Comparison of ENCODE assay signal across 11 cellular contexts in genomic region chr2:168432565-168433186, GRCh38. TPM values are rescaled to one million over a fixed set of nuclear protein-coding genes. Genes with fewer than 3 reads are reported as not detected.
DNase-seq lines count a peak whose midpoint lies in the region; ATAC-seq and TF ChIP-seq lines count a peak whose summit lies in the region.
"Had no signal": no experiment of that assay in that cellular context is flagged by ENCODE, and none has a peak within 500 bp of the region (broad histone marks: within the 10 kb centered on the region; RNA-seq: fewer than 3 reads in every experiment).

No MANE protein-coding gene starts in this region.

- H3K4me1 ChIP-seq in OCI-LY3 (ENCODE audit: low read length) (peaks cover 24% of the 10 kb centered on the region), neural progenitor cell (peaks cover 6% of the 10 kb centered on the region)
- H3K4me1 ChIP-seq: thyroid gland had no signal

- H3K36me3 ChIP-seq in OCI-LY3 (replicated peaks; ENCODE audit: low read depth, low read length) = no peaks in the 10 kb centered on the region
- H3K36me3 ChIP-seq in neural progenitor cell = no peaks in the 10 kb centered on the region
- H3K36me3 ChIP-seq: thyroid gland had no signal

- H3K27me3 ChIP-seq in OCI-LY3 (ENCODE audit: low read depth, low read length) (no peaks in the 10 kb centered on the region; the same call in 1 of the 2 replicates), neural progenitor cell (no peaks in the 10 kb centered on the region)
- H3K27me3 ChIP-seq: thyroid gland had no signal

- no peak overlapping the region for H3K4me3 ChIP-seq in OCI-LY3 (ENCODE audit: low read length)
- no peak overlapping the region for H3K4me3 ChIP-seq in neural progenitor cell
- H3K4me3 ChIP-seq: thyroid gland had no signal

- no peaks in the 10 kb centered on the region for H4K20me1 ChIP-seq in OCI-LY3 (ENCODE audit: insufficient read depth, low read length)
- H4K20me1 ChIP-seq in neural progenitor cell (ENCODE audit: low read depth) = no peaks in the 10 kb centered on the region

- TF ChIP-seq CTCF in OCI-LY3 (IDR thresholded peaks at IDR 0.05; ENCODE audit: low read depth, low read length) = no peak
- no peak for TF ChIP-seq CTCF in neural progenitor cell (IDR thresholded peaks at IDR 0.05)

- DNase-seq in NCI-H748 (lab: John Stamatoyannopoulos, UW; ENCODE audit: unreplicated experiment) (peak; percentile 18), NCI-H748 treated with DMSO at 0.1 percent for 48 hours (lab: John Stamatoyannopoulos, UW) (no peak), neural progenitor cell (ENCODE audit: low spot score) (no peak), SIG-M5 treated with dmso at 0.1 percent for 504 hours (lab: John Stamatoyannopoulos, UW; ENCODE audit: unreplicated experiment) (no peak)
- DNase-seq: activated gamma-delta T cell treated with Interleukin-2 at 50 U/mL for 16 hours, naive B cell, thyroid gland had no signal

- no peak overlapping the region for H2AFZ ChIP-seq in OCI-LY3 (ENCODE audit: low read depth, low read length)
- H2AFZ ChIP-seq in neural progenitor cell (replicated peaks) = no peak overlapping the region

- H3K4me3 Mint-ChIP-seq in neural progenitor cell = peak overlapping the region; percentile 31
- no peak overlapping the region for H3K4me3 Mint-ChIP-seq in stimulated activated memory B cell treated with anti-CD40 and anti-IgM and Interleukin-4, amounts not matched to agents 10 μg/mL and 1 μg/mL and 100 μg/mL, for 72 hours
- H3K4me3 Mint-ChIP-seq: naive B cell had no signal

- peak; percentile 79 for ATAC-seq in HG02610 (IDR thresholded peaks at IDR 0.05; ENCODE audit: unreplicated experiment)
- ATAC-seq in HG03097 (IDR thresholded peaks at IDR 0.05; ENCODE audit: low FRiP score, unreplicated experiment) = no peak
- no peak for ATAC-seq in stimulated activated memory B cell treated with anti-CD40 and anti-IgM and Interleukin-4, amounts not matched to agents 10 μg/mL and 1 μg/mL and 100 μg/mL, for 72 hours

- no peaks in the 10 kb centered on the region for H3K9me3 Mint-ChIP-seq in neural progenitor cell
- H3K9me3 Mint-ChIP-seq in stimulated activated memory B cell treated with anti-CD40 and anti-IgM and Interleukin-4, amounts not matched to agents 10 μg/mL and 1 μg/mL and 100 μg/mL, for 72 hours = no peaks in the 10 kb centered on the region
- H3K9me3 Mint-ChIP-seq: naive B cell had no signal

- peaks cover 4% of the 10 kb centered on the region for H3K27me3 Mint-ChIP-seq in neural progenitor cell (ENCODE audit: insufficient read depth, low read depth)
- H3K27me3 Mint-ChIP-seq in stimulated activated memory B cell treated with anti-CD40 and anti-IgM and Interleukin-4, amounts not matched to agents 10 μg/mL and 1 μg/mL and 100 μg/mL, for 72 hours = peaks cover 27% of the 10 kb centered on the region

- H3F3A ChIP-seq in neural progenitor cell (ENCODE audit: low read depth) = no peaks in the 10 kb centered on the region

- H3K9ac ChIP-seq in OCI-LY3 (ENCODE audit: low read length) (no peak overlapping the region), neural progenitor cell (no peak overlapping the region)

- H3K36me3 Mint-ChIP-seq in neural progenitor cell = no peaks in the 10 kb centered on the region
- H3K36me3 Mint-ChIP-seq in stimulated activated memory B cell treated with anti-CD40 and anti-IgM and Interleukin-4, amounts not matched to agents 10 μg/mL and 1 μg/mL and 100 μg/mL, for 72 hours = no peaks in the 10 kb centered on the region
- H3K36me3 Mint-ChIP-seq: naive B cell had no signal

- no peak overlapping the region for H3K27ac Mint-ChIP-seq in neural progenitor cell
- H3K27ac Mint-ChIP-seq in stimulated activated memory B cell treated with anti-CD40 and anti-IgM and Interleukin-4, amounts not matched to agents 10 μg/mL and 1 μg/mL and 100 μg/mL, for 72 hours = no peak overlapping the region
- H3K27ac Mint-ChIP-seq: naive B cell had no signal

- H3K79me2 ChIP-seq in OCI-LY3 (ENCODE audit: low read length) = no peaks in the 10 kb centered on the region
- no peaks in the 10 kb centered on the region for H3K79me2 ChIP-seq in neural progenitor cell (ENCODE audit: low read depth)

- H3K4me1 Mint-ChIP-seq in neural progenitor cell = peaks cover 19% of the 10 kb centered on the region
- H3K4me1 Mint-ChIP-seq in stimulated activated memory B cell treated with anti-CD40 and anti-IgM and Interleukin-4, amounts not matched to agents 10 μg/mL and 1 μg/mL and 100 μg/mL, for 72 hours = no peaks in the 10 kb centered on the region
- H3K4me1 Mint-ChIP-seq: naive B cell had no signal

- H3K4me2 ChIP-seq in OCI-LY3 (ENCODE audit: low read length) (peak overlapping the region; percentile 58), neural progenitor cell (no peak overlapping the region)

- H3K9me3 ChIP-seq in OCI-LY3 (ENCODE audit: insufficient read depth, low read length) = no peaks in the 10 kb centered on the region
- H3K9me3 ChIP-seq in neural progenitor cell (ENCODE audit: low read depth) = no peaks in the 10 kb centered on the region
- H3K9me3 ChIP-seq: thyroid gland had no signal

- H3K27ac ChIP-seq in OCI-LY3 (ENCODE audit: low read length) (no peak overlapping the region), neural progenitor cell (no peak overlapping the region)
- H3K27ac ChIP-seq: thyroid gland had no signal

RNA-seq across cellular contexts. Expression of gene CERS6, which starts 23.4 kb away (rescaled TPM):
- 35.7 and 50.8 TPM in 2 replicates for total RNA-seq in neural progenitor cell (ENCODE audit: low replicate concordance)
